19 cellular contexts compared by ENCODE assay signal in genomic region chr1:79281442-79281841, GRCh38.
DNase-seq lines count a peak whose midpoint lies in the region; ATAC-seq, FAIRE-seq and TF ChIP-seq lines count a peak whose summit lies in the region.
"Had no signal": no experiment of that assay in that cellular context is flagged by ENCODE, and none has a peak within 500 bp of the region (broad histone marks: within the 10 kb centered on the region; RNA-seq: fewer than 3 reads in every experiment).

No MANE protein-coding gene starts in this region.

- in situ Hi-C loops in HepG2 (cut with HindIII; ENCODE audit: extremely low pct_ligation_motif_present, low pct_unique_long_range_greater_than_20kb) (no loop called here), K562 (cut with MboI) (no loop called here)

- WGBS in HepG2 (ENCODE audit: low lambda C conversion rate), result 15% methylated on average over 6 of the region's 6 CpGs
- WGBS in right lobe of liver (ENCODE audit: insufficient coverage, low coverage, low lambda C conversion rate, missing lambda C conversion rate), result 44% methylated on average over 6 of the region's 6 CpGs
- under 1% methylated on average over 6 of the region's 6 CpGs for WGBS in K562 (ENCODE audit: insufficient coverage, low coverage, missing lambda C conversion rate)

- no peaks in the 10 kb centered on the region for H3K4me1 ChIP-seq in HepG2 (ENCODE audit: insufficient read depth, low read length)
- H3K4me1 ChIP-seq in right lobe of liver, result no peaks in the 10 kb centered on the region
- no peaks in the 10 kb centered on the region for H3K4me1 ChIP-seq in K562 (replicated peaks in 1 of 2; ENCODE audit: control insufficient read depth in 2 of 2, insufficient read depth in 2 of 2, low read length in 2 of 2)
- H3K4me1 ChIP-seq: BE2C, BLaER1 had no signal

- TF ChIP-seq RAD21 in HepG2 (CRISPR knock-in tag; IDR thresholded peaks at IDR 0.05) (no peak), K562 (CRISPR knock-in tag; conservative IDR thresholded peaks at IDR 0.05 in 1 of 2, IDR thresholded peaks at IDR 0.05 in 1 of 2) (no peak)

- H3K9ac ChIP-seq in HepG2 (ENCODE audit: insufficient read depth, low read depth, low read length) (no peak overlapping the region), K562 (ENCODE audit: insufficient read depth in 1 of 2, low read depth in 2 of 2, low read length in 2 of 2) (no peak overlapping the region)
- H3K9ac ChIP-seq: BLaER1 had no signal

- CTCF ChIA-PET in HepG2 (lab: Yijun Ruan, JAX; ENCODE audit: low intra/inter-chr PET ratio, low total read pairs), result no interaction called here
- CTCF ChIA-PET in K562 (lab: Yijun Ruan, JAX; ENCODE audit: low intra/inter-chr PET ratio), result no interaction called here

- BruUV-seq in HepG2 (replicated peaks; lab: Mats Ljungman, UMichigan) (no TSS peak), K562 (replicated peaks; lab: Mats Ljungman, UMichigan) (no TSS peak)

- H2AFZ ChIP-seq in HepG2 (ENCODE audit: low read length) (no peak overlapping the region), K562 (ENCODE audit: low read depth, low read length) (no peak overlapping the region)

- ATAC-seq in HepG2 (no peak), right lobe of liver (no peak), K562 (no peak)

- DNase-seq in HepG2 (ENCODE audit: low spot score), result no peak
- no peak for DNase-seq in right lobe of liver
- DNase-seq in K562 (ENCODE audit: extremely low read depth in 1 of 4, low spot score in 3 of 4), result no peak
- DNase-seq in D721Med (ENCODE audit: insufficient read length, low spot score), result no peak
- no peak for DNase-seq in stimulated activated naive CD4-positive, alpha-beta T cell (lab: John Stamatoyannopoulos, UW)
- DNase-seq: ACHN; BE2C; C1 segment of cervical spinal cord; CD4-positive, alpha-beta memory T cell; CD4-positive, CD25-positive, alpha-beta regulatory T cell; CD8-positive, alpha-beta memory T cell; COR-L47; DMS79 treated with DMSO at 0.1 percent for 48 hours; GF-D8 had no signal

- TF ChIP-seq CTCF in HepG2 (CRISPR knock-in tag; IDR thresholded peaks at IDR 0.05), result no peak
- TF ChIP-seq CTCF in right lobe of liver (IDR thresholded peaks at IDR 0.05), result no peak
- no peak for TF ChIP-seq CTCF in K562 (IDR thresholded peaks at IDR 0.05 in 2 of 3, conservative IDR thresholded peaks at IDR 0.05 in 1 of 3; ENCODE audit: insufficient read depth in 2 of 3, low read depth in 1 of 3, low read length in 3 of 3)
- no peak for TF ChIP-seq CTCF in D721Med (IDR thresholded peaks at IDR 0.05; ENCODE audit: insufficient read depth, missing control alignments)

- POLR2A ChIA-PET in HepG2 (lab: Yijun Ruan, JAX) (no interaction called here), K562 (lab: Yijun Ruan, JAX) (no interaction called here)

- TF ChIP-seq POLR2A in HepG2 (IDR thresholded peaks at IDR 0.05; ENCODE audit: insufficient read depth in 1 of 2, low read depth in 2 of 2, low read length in 2 of 2), result no peak
- TF ChIP-seq POLR2A in right lobe of liver (IDR thresholded peaks at IDR 0.05), result no peak
- TF ChIP-seq POLR2A in K562 (conservative IDR thresholded peaks at IDR 0.05), result no peak

- H3K27me3 ChIP-seq in HepG2 (ENCODE audit: control insufficient read depth in 1 of 2, insufficient read depth in 2 of 2, low read length in 2 of 2) (no peaks in the 10 kb centered on the region), right lobe of liver (no peaks in the 10 kb centered on the region), K562 (ENCODE audit: control insufficient read depth in 2 of 2, insufficient read depth in 2 of 2, low read length in 2 of 2) (no peaks in the 10 kb centered on the region)
- H3K27me3 ChIP-seq: BE2C, BLaER1 had no signal

- H3K4me3 ChIP-seq in HepG2 (replicated peaks in 1 of 3; ENCODE audit: insufficient read depth in 1 of 3, low read depth in 2 of 3, low read length in 3 of 3) (no peak overlapping the region), right lobe of liver (no peak overlapping the region), K562 (no peak overlapping the region)
- H3K4me3 ChIP-seq: BLaER1 had no signal

- H3K9me1 ChIP-seq in K562 (ENCODE audit: control insufficient read depth, insufficient read depth, low read length), result no peaks in the 10 kb centered on the region

- H3K4me2 ChIP-seq in HepG2 (ENCODE audit: low read depth, low read length), result no peak overlapping the region
- no peak overlapping the region for H3K4me2 ChIP-seq in K562 (ENCODE audit: insufficient read depth, low read length)
- H3K4me2 ChIP-seq: BLaER1 had no signal

- H4K20me1 ChIP-seq in HepG2 (ENCODE audit: insufficient read depth, low read length) (no peaks in the 10 kb centered on the region), K562 (replicated peaks; ENCODE audit: control insufficient read depth, insufficient read depth, low read length) (no peaks in the 10 kb centered on the region)
- H4K20me1 ChIP-seq: BLaER1 had no signal

- intact Hi-C loops in HepG2 (cut with micrococcal nuclease; ENCODE audit: unreplicated experiment) (no loop called here), right lobe of liver (cut with DNase I) (no loop called here), K562 (cut with micrococcal nuclease) (no loop called here)

- H3K36me3 ChIP-seq in HepG2 (replicated peaks in 1 of 2; ENCODE audit: control insufficient read depth in 1 of 2, insufficient read depth in 2 of 2, low read length in 2 of 2) (no peaks in the 10 kb centered on the region), right lobe of liver (no peaks in the 10 kb centered on the region), K562 (ENCODE audit: control insufficient read depth, insufficient read depth, low read length) (no peaks in the 10 kb centered on the region)
- H3K36me3 ChIP-seq: BE2C, BLaER1 had no signal

- no peaks in the 10 kb centered on the region for H3K79me2 ChIP-seq in HepG2 (ENCODE audit: insufficient read depth, low read length)
- no peaks in the 10 kb centered on the region for H3K79me2 ChIP-seq in K562 (ENCODE audit: control insufficient read depth, insufficient read depth, low read length)

- TF ChIP-seq EP300 in HepG2 (IDR thresholded peaks at IDR 0.05; ENCODE audit: low read depth in 2 of 2, low read length in 2 of 2), result no peak
- no peak for TF ChIP-seq EP300 in HepG2 (CRISPR knock-in tag; IDR thresholded peaks at IDR 0.05; ENCODE audit: borderline replicate concordance)
- TF ChIP-seq EP300 in K562 (IDR thresholded peaks at IDR 0.05; ENCODE audit: low read length), result no peak

- H3K9me3 ChIP-seq in HepG2 (ENCODE audit: low read length) (peaks cover 59% of the 10 kb centered on the region), right lobe of liver (no peaks in the 10 kb centered on the region), K562 (replicated peaks; ENCODE audit: control insufficient read depth, insufficient read depth, low read depth, low read length) (no peaks in the 10 kb centered on the region)
- H3K9me3 ChIP-seq: BE2C, BLaER1 had no signal

- no peak for FAIRE-seq in HepG2 (lab: Jason Lieb, UNC)
- FAIRE-seq in K562 (lab: Jason Lieb, UNC), result no peak
- FAIRE-seq in D721Med (lab: Jason Lieb, UNC), result no peak
- FAIRE-seq: G401.6, GM12891, GM18507 had no signal

- H3K27ac ChIP-seq in HepG2 (ENCODE audit: extremely low read length, insufficient read depth, low read length) (no peak overlapping the region), right lobe of liver (no peak overlapping the region), K562 (ENCODE audit: extremely low read depth, low read depth, low read length) (no peak overlapping the region)
- H3K27ac ChIP-seq: 22Rv1, BLaER1 had no signal

TF ChIP-seq in HepG2, 621 proteins besides CTCF, POLR2A, EP300 and RAD21:
- peak; percentile 60; the same call in 1 of the 2 replicates for TF ChIP-seq MAFF (IDR thresholded peaks at IDR 0.05; ENCODE audit: low read depth, low read length)
- no peak for TF ChIP-seq TEF (CRISPR knock-in tag; IDR thresholded peaks at IDR 0.05)
- TF ChIP-seq MAFK (conservative IDR thresholded peaks at IDR 0.05 in 1 of 2, IDR thresholded peaks at IDR 0.05 in 1 of 2; ENCODE audit: low read length in 2 of 2), result peak; percentile 49 to 76; a peak in 3 of 4 replicates

TF ChIP-seq in K562, 482 proteins besides CTCF, POLR2A, EP300 and RAD21:
- TF ChIP-seq C11orf30 (IDR thresholded peaks at IDR 0.05; ENCODE audit: low read depth), result peak; percentile 25; the same call in 1 of the 2 replicates
- peak; percentile 21; the same call in 1 of the 2 replicates for TF ChIP-seq ZNF316 (IDR thresholded peaks at IDR 0.05)
- no peak for TF ChIP-seq KLF1 (tag; IDR thresholded peaks at IDR 0.05)
- TF ChIP-seq MAFG (tag; conservative IDR thresholded peaks at IDR 0.05), result peak; percentile 26; the same call in 1 of the 2 replicates
- no peak for TF ChIP-seq THRB (CRISPR knock-in tag; conservative IDR thresholded peaks at IDR 0.05)
- peak; percentile 37; the same call in 1 of the 2 replicates for TF ChIP-seq MAFK (IDR thresholded peaks at IDR 0.05; ENCODE audit: low read length)

Comparison
In these comparisons a context has a peak if more than half of its experiments do, and no peak if none do; other contexts are left out.
1. Of the 241 proteins assayed by ChIP-seq in both HepG2 and K562: peak only in HepG2: MAFF; only in K562: MAFG; in both: MAFK; in neither: 238.